Comparison of ENCODE assay signal across 28 cellular contexts in genomic region chr10:70850097-70850496, GRCh38. TPM values are rescaled to one million over a fixed set of nuclear protein-coding genes. Genes with fewer than 3 reads are reported as not detected.
DNase-seq lines count a peak whose midpoint lies in the region; FAIRE-seq and TF ChIP-seq lines count a peak whose summit lies in the region.
"Had no signal": no experiment of that assay in that cellular context is flagged by ENCODE, and none has a peak within 500 bp of the region (broad histone marks: within the 10 kb centered on the region; RNA-seq: fewer than 3 reads in every experiment).

No MANE protein-coding gene starts in this region.

- H3K27ac Mint-ChIP-seq in nephron: peak overlapping the region; percentile 16 to 62 (median 57)
- H3K27ac Mint-ChIP-seq: activated B cell treated with CpG ODN at 0.5 μM for 24 hours; stimulated activated naive B cell treated with anti-CD40 and anti-IgM and Interleukin-4, amounts not matched to agents 10 μg/mL and 1 μg/mL and 100 μg/mL, for 72 hours had no signal

- no peaks in the 10 kb centered on the region for H3K27me3 ChIP-seq in adrenal gland
- H3K27me3 ChIP-seq: ovary, right atrium auricular region, uterus had no signal

- H3K27me3 Mint-ChIP-seq in nephron (ENCODE audit: low read depth): no peaks in the 10 kb centered on the region
- H3K27me3 Mint-ChIP-seq: activated B cell treated with CpG ODN at 0.5 μM for 24 hours; naive thymus-derived CD8-positive, alpha-beta T cell; stimulated activated naive B cell treated with anti-CD40 and anti-IgM and Interleukin-4, amounts not matched to agents 10 μg/mL and 1 μg/mL and 100 μg/mL, for 72 hours had no signal

- DNase-seq in Daoy (ENCODE audit: low read depth) (peak; percentile 19), HTR-8/SVneo (ENCODE audit: insufficient read length, low spot score) (no peak), astrocyte of the cerebellum (ENCODE audit: low read depth) (peak; percentile 33), adrenal gland (no peak), cerebellar nuclear complex (lab: John Stamatoyannopoulos, UW) (no peak), SIG-M5 treated with dmso at 0.1 percent for 504 hours (lab: John Stamatoyannopoulos, UW; ENCODE audit: unreplicated experiment) (no peak)
- DNase-seq: activated B cell treated with CpG ODN at 0.5 μM for 24 hours; activated CD4-positive, alpha-beta T cell treated with anti-CD3 and anti-CD28 coated beads, Interleukin-2, amount 50 U/mL, for 48 hours; activated CD8-positive, alpha-beta memory T cell treated with anti-CD3 and anti-CD28 coated beads, Interleukin-2, amount 50 U/mL, for 4 hours; activated effector memory CD4-positive, alpha-beta T cell treated with Interleukin-2 at 50 U/mL for 16 hours; Calu3; caudate nucleus; head of caudate nucleus; left cardiac atrium; naive thymus-derived CD8-positive, alpha-beta T cell; NCI-H1092 treated with DMSO at 0.1 percent for 48 hours; NCI-H187 treated with DMSO at 0.1 percent for 48 hours; ovary; stimulated activated CD4-positive, alpha-beta T cell treated with anti-CD3 and anti-CD28 coated beads, Interleukin-12 subunit alpha, Interleukin-12 subunit beta, amount 100 ng/mL, for 4 hours; stimulated activated CD4-positive, alpha-beta T cell treated with anti-CD3 and anti-CD28 coated beads, Interleukin-4, amount 100 ng/mL, for 24 hours; stimulated activated naive B cell treated with anti-CD40 and anti-IgM and Interleukin-4, amounts not matched to agents 10 μg/mL and 1 μg/mL and 100 μg/mL, for 72 hours; T1000; uterus had no signal

- in situ Hi-C loops in astrocyte of the cerebellum (cut with HindIII; ENCODE audit: low sequenced_read_pairs): no loop called here

- TF ChIP-seq POLR2A in adrenal gland (IDR thresholded peaks at IDR 0.05): no peak

- FAIRE-seq in HTR-8/SVneo (lab: Jason Lieb, UNC): peak; percentile 26

- H3K36me3 ChIP-seq in adrenal gland (replicated peaks in 1 of 2): peaks cover 0 to 15% of the 10 kb centered on the region in 2 donors
- H3K36me3 ChIP-seq: ovary, uterus had no signal

- no peak overlapping the region for H3K4me3 Mint-ChIP-seq in nephron
- H3K4me3 Mint-ChIP-seq: activated B cell treated with CpG ODN at 0.5 μM for 24 hours; CD14-positive monocyte; stimulated activated naive B cell treated with anti-CD40 and anti-IgM and Interleukin-4, amounts not matched to agents 10 μg/mL and 1 μg/mL and 100 μg/mL, for 72 hours had no signal

- H3K4me3 ChIP-seq in astrocyte of the cerebellum (ENCODE audit: low read depth, low read length) (no peak overlapping the region), adrenal gland (no peak overlapping the region)
- H3K4me3 ChIP-seq: HAP-1, ovary, right atrium auricular region, uterus had no signal

- H3K4me1 ChIP-seq in adrenal gland (replicated peaks in 1 of 2): peaks cover 0 to 35% of the 10 kb centered on the region in 2 donors
- H3K4me1 ChIP-seq: HAP-1, right atrium auricular region, uterus had no signal

- intact Hi-C loops in adrenal gland (cut with DNase I): no loop called here

- TF ChIP-seq CTCF in astrocyte of the cerebellum (IDR thresholded peaks at IDR 0.05; ENCODE audit: low read depth, low read length, missing control alignments): no peak
- TF ChIP-seq CTCF in nephron (IDR thresholded peaks at IDR 0.05; ENCODE audit: unreplicated experiment in 3 of 3): no peak
- TF ChIP-seq CTCF in adrenal gland (IDR thresholded peaks at IDR 0.05): no peak

- H3K9me3 Mint-ChIP-seq in nephron: no peaks in the 10 kb centered on the region
- H3K9me3 Mint-ChIP-seq: activated B cell treated with CpG ODN at 0.5 μM for 24 hours; naive thymus-derived CD8-positive, alpha-beta T cell; stimulated activated naive B cell treated with anti-CD40 and anti-IgM and Interleukin-4, amounts not matched to agents 10 μg/mL and 1 μg/mL and 100 μg/mL, for 72 hours had no signal

- no peaks in the 10 kb centered on the region for H3K9me3 ChIP-seq in adrenal gland (replicated peaks in 1 of 3)
- H3K9me3 ChIP-seq: HAP-1, ovary, right atrium auricular region, uterus had no signal

- no peak overlapping the region for H3K27ac ChIP-seq in adrenal gland
- H3K27ac ChIP-seq: HL-60, ovary, right atrium auricular region, uterus had no signal

- H3K4me1 Mint-ChIP-seq in nephron: peaks cover 28% of the 10 kb centered on the region
- H3K4me1 Mint-ChIP-seq: activated B cell treated with CpG ODN at 0.5 μM for 24 hours had no signal

- WGBS in adrenal gland, 4 donors: 65 to 77% (median 73%) methylated on average over 3 of the region's 3 CpGs

- peaks cover 70% of the 10 kb centered on the region for H3K36me3 Mint-ChIP-seq in nephron (ENCODE audit: low read depth)

RNA-seq across cellular contexts. Expression of gene SGPL1, which starts 34.3 kb away (rescaled TPM):
- total RNA-seq in Daoy (2014; rRNA removed; shearing (Covaris generic)): 22.5 and 23.5 TPM in 2 replicates
- total RNA-seq in adrenal gland: 10 to 100 TPM; 31.3 to 47.9 (median 34.5) TPM
- 10 to 100 TPM in 2 of 3 donors, 1 to 10 TPM in 1; 8.7 to 17.0 (median 16.0) TPM for polyA plus RNA-seq in adrenal gland

RNA-seq across cellular contexts. Expression of gene PCBD1, which starts 38.3 kb away (rescaled TPM):
- 26.2 and 31.7 TPM in 2 replicates for total RNA-seq in Daoy (2014; rRNA removed; shearing (Covaris generic))
- total RNA-seq in adrenal gland: 100 to 1,000 TPM in 7 of 8 donors, 10 to 100 TPM in 1; 42.7 to 160 (median 134) TPM
- 100 to 1,000 TPM in 2 of 3 donors, 10 to 100 TPM in 1; 76.5 to 213 (median 188) TPM for polyA plus RNA-seq in adrenal gland

Comparison
In these comparisons a context has a peak if more than half of its experiments do, and no peak if none do; other contexts are left out.
1. DNase-seq: peak in Daoy (single experiment) and astrocyte of the cerebellum (single experiment); none in HTR-8/SVneo (single experiment), adrenal gland (0 of 7), cerebellar nuclear complex (0 of 2) and SIG-M5 treated with dmso at 0.1 percent for 504 hours (single experiment).